ENCODE assay signal across 8 cellular contexts in the genomic region with DNA sequence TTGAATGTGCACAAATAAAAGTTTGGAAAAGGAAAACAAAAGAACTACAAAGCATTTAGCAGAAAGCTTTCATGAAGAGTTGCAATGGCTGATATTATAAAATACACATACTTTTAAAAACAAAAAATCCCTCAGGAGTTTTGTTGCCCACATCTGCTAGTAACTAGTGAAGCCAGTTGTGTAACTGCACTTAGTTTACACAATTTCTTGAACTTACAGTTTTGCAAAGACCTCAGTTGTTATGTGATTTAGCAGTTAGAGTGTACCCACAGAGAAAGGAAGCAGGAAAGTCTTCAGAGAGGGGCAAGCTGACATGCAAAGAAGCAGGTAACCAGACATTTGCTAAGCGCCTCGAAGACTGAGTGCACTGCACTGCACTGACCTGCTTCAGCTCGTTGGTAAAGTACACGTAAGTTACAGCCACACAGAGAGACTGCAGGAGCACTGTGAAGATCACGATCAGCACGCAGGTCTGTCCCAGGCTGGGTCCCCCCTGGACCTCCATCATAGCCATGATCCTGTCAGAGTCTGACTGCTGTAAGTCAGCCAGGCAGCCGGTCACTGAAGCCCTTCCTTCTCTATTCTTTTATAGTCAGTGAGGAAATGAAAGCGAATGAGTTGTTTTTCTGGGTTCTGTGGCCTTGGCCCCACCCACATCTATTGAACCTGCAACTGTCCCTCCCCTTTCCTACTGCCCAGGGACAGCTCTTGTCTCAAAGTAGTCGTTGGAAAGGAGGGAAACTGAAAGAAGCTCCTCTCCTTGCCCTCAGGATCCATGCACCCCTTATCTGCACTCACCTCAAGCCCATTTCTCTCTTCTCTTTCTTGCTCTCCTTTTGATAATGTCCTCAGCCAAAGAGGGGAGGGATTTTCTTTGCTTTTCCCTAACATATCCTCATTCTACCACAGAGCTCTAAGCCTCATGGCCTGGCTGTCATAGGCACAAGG. TPM values are rescaled to one million over a fixed set of nuclear protein-coding genes. Genes with fewer than 3 reads are reported as not detected.
DNase-seq lines count a peak whose midpoint lies in the region; ATAC-seq and TF ChIP-seq lines count a peak whose summit lies in the region.

A gene (minus strand): TSS at position 560 of the 948 bp plus-strand sequence. CDS start 46 bp downstream, at position 514.

- peak within 1 kb of the TSS; percentile 56 for H3K4me3 ChIP-seq in ovary

- peak within 1 kb of the TSS; percentile 48 to 76 for H3K27ac ChIP-seq in ovary

- peak; percentile 80 for ATAC-seq in GM18873 (IDR thresholded peaks at IDR 0.05; ENCODE audit: low FRiP score, unreplicated experiment)
- peak; percentile 82 for ATAC-seq in HG02981 (IDR thresholded peaks at IDR 0.05; ENCODE audit: unreplicated experiment)

- no peaks in the 10 kb centered on the region for H3K36me3 ChIP-seq in ovary

- WGBS in ovary, 3 donors: 8 to 9% (median 9%) methylated on average over 9 of the region's 9 CpGs

- no peaks in the 10 kb centered on the region for H3K27me3 ChIP-seq in ovary

- no peaks in the 10 kb centered on the region for H3K9me3 ChIP-seq in ovary

- peak; percentile 34 for TF ChIP-seq POLR2A in ovary (IDR thresholded peaks at IDR 0.05)

- no peak for TF ChIP-seq EP300 in ovary (IDR thresholded peaks at IDR 0.05)

- peaks cover 2% of the 10 kb centered on the region for H3K4me1 ChIP-seq in ovary (ENCODE audit: insufficient read depth)

- DNase-seq in NOMO-1 (lab: John Stamatoyannopoulos, UW; ENCODE audit: unreplicated experiment in 2 of 2) (peak; percentile 98 to 99), activated T-cell treated with anti-CD3 and anti-CD28 coated beads for 1 hour (ENCODE audit: low read depth) (peak; percentile 25), fibroblast of gingiva (ENCODE audit: low read depth) (peak; percentile 69), ovary (peak; percentile 38 to 64 (median 46)), T1000 (lab: John Stamatoyannopoulos, UW) (no peak), NCI-H2171 (lab: John Stamatoyannopoulos, UW) (no peak)

- intact Hi-C loops in ovary (cut with DNase I): no loop called here

- no peak for TF ChIP-seq CTCF in ovary (IDR thresholded peaks at IDR 0.05)

RNA-seq across cellular contexts. Expression of the gene that starts here (rescaled TPM):
- total RNA-seq in ovary: 10 to 100 TPM in 6 of 7 donors, 1 to 10 TPM in 1; 9.6 to 51.5 (median 12.7) TPM
- 10 to 100 TPM; 32.0 to 39.8 TPM for polyA plus RNA-seq in ovary

Comparison
In these comparisons a context has a peak if more than half of its experiments do, and no peak if none do; other contexts are left out.
1. DNase-seq: peak in NOMO-1 (2 of 2), activated T-cell treated with anti-CD3 and anti-CD28 coated beads for 1 hour (single experiment), fibroblast of gingiva (single experiment) and ovary (5 of 5); none in T1000 (single experiment) and NCI-H2171 (single experiment).